In genomic region chr14:58772061-58772604, GRCh38 we compare ENCODE assay signal across 1 cellular context.
TF ChIP-seq lines count a peak whose summit lies in the region.

No MANE protein-coding gene starts in this region.

TF ChIP-seq in GM12878, 131 proteins besides CTCF, POLR2A, EP300 and RAD21:
- no peak for TF ChIP-seq BCLAF1 (IDR thresholded peaks at IDR 0.05)
- peak; percentile 30; the same call in 1 of the 2 replicates for TF ChIP-seq BCL11A (IDR thresholded peaks at IDR 0.05; ENCODE audit: low read depth, low read length)
- no peak for TF ChIP-seq SREBF1 (IDR thresholded peaks at IDR 0.05; ENCODE audit: low read length)
- TF ChIP-seq ATF7 (IDR thresholded peaks at IDR 0.05; ENCODE audit: low read depth) = no peak
- peak; percentile 73 for TF ChIP-seq MTA2 (IDR thresholded peaks at IDR 0.05; ENCODE audit: low read depth)
- no peak for TF ChIP-seq CBFB (IDR thresholded peaks at IDR 0.05; ENCODE audit: low read depth)
